Comparison of ENCODE assay signal across 1 cellular context in the genomic region with DNA sequence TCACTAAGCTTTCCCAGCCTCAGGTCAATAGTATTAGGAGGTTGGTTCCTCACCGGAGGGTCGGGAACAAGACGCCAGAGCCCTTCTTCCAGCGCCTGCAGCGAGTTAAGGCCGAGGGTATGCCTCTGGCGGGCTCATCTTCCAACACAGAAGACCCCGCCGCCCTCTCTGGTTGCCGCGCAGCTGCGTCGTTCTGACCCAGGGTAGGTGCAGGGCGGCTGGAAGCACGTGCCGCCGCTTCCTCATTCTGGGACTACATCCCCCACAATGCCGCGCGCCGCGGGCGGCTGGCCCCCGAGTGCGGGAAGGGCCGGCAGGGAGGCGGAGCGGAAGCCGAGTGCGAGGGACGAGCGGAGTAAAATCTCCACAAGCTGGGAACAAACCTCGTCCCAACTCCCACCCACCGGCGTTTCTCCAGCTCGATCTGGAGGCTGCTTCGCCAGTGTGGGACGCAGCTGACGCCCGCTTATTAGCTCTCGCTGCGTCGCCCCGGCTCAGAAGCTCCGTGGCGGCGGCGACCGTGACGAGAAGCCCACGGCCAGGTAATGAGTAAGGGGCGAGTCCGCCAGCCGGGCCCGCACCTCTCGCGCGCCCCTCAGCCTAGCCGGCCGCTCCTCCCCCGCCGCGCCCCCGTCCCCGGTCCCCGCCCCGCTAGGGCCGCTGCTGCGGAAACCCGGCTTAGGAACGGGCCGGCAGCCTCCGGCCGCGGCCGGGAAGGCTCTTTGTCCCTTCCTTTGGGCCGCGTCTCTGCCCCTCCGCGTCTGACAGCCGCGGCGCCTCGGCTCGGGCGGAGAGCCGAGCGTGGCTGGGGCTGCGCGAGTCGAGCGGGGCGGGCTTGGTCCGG.
TF ChIP-seq lines count a peak whose summit lies in the region.

Gene CCDC126, plus strand, starts transcription at position 319 of the 844 bp plus-strand sequence. CDS start 13,934 bp downstream, outside the sequence.

TF ChIP-seq in HEK293, 187 proteins besides CTCF, POLR2A, EP300 and RAD21 (continued from another document and continues in another):
- TF ChIP-seq, protein P1, sequence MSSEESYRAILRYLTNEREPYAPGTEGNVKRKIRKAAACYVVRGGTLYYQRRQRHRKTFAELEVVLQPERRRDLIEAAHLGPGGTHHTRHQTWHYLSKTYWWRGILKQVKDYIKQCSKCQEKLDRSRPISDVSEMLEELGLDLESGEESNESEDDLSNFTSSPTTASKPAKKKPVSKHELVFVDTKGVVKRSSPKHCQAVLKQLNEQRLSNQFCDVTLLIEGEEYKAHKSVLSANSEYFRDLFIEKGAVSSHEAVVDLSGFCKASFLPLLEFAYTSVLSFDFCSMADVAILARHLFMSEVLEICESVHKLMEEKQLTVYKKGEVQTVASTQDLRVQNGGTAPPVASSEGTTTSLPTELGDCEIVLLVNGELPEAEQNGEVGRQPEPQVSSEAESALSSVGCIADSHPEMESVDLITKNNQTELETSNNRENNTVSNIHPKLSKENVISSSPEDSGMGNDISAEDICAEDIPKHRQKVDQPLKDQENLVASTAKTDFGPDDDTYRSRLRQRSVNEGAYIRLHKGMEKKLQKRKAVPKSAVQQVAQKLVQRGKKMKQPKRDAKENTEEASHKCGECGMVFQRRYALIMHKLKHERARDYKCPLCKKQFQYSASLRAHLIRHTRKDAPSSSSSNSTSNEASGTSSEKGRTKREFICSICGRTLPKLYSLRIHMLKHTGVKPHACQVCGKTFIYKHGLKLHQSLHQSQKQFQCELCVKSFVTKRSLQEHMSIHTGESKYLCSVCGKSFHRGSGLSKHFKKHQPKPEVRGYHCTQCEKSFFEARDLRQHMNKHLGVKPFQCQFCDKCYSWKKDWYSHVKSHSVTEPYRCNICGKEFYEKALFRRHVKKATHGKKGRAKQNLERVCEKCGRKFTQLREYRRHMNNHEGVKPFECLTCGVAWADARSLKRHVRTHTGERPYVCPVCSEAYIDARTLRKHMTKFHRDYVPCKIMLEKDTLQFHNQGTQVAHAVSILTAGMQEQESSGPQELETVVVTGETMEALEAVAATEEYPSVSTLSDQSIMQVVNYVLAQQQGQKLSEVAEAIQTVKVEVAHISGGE (tag by site-specific recombination; conservative IDR thresholded peaks at IDR 0.05; ENCODE audit: low read depth), result peak; percentile 80
- no peak for TF ChIP-seq ZBTB10 (tag by site-specific recombination; IDR thresholded peaks at IDR 0.05)
- peak; percentile 93 for TF ChIP-seq KLF10 (tag by site-specific recombination; IDR thresholded peaks at IDR 0.05)
- no peak for TF ChIP-seq PRDM1 (tag by site-specific recombination; IDR thresholded peaks at IDR 0.05)
- no peak for TF ChIP-seq ZSCAN16 (tag by site-specific recombination; IDR thresholded peaks at IDR 0.05)
- peak; percentile 65 for TF ChIP-seq ZBTB48 (tag by site-specific recombination; IDR thresholded peaks at IDR 0.05)
- no peak for TF ChIP-seq ZNF473 (tag by site-specific recombination; IDR thresholded peaks at IDR 0.05)
- TF ChIP-seq ZNF324 (tag by site-specific recombination; IDR thresholded peaks at IDR 0.05), result peak; percentile 57; the same call in 1 of the 2 replicates
- TF ChIP-seq, protein P2, sequence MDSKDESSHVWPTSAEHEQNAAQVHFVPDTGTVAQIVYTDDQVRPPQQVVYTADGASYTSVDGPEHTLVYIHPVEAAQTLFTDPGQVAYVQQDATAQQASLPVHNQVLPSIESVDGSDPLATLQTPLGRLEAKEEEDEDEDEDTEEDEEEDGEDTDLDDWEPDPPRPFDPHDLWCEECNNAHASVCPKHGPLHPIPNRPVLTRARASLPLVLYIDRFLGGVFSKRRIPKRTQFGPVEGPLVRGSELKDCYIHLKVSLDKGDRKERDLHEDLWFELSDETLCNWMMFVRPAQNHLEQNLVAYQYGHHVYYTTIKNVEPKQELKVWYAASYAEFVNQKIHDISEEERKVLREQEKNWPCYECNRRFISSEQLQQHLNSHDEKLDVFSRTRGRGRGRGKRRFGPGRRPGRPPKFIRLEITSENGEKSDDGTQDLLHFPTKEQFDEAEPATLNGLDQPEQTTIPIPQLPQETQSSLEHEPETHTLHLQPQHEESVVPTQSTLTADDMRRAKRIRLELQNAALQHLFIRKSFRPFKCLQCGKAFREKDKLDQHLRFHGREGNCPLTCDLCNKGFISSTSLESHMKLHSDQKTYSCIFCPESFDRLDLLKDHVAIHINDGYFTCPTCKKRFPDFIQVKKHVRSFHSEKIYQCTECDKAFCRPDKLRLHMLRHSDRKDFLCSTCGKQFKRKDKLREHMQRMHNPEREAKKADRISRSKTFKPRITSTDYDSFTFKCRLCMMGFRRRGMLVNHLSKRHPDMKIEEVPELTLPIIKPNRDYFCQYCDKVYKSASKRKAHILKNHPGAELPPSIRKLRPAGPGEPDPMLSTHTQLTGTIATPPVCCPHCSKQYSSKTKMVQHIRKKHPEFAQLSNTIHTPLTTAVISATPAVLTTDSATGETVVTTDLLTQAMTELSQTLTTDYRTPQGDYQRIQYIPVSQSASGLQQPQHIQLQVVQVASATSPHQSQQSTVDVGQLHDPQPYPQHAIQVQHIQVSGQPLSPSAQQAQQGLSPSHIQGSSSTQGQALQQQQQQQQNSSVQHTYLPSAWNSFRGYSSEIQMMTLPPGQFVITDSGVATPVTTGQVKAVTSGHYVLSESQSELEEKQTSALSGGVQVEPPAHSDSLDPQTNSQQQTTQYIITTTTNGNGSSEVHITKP (tag by site-specific recombination; IDR thresholded peaks at IDR 0.05), result 0 out of 2 replicates have a peak, but pooled peaks have one; percentile 29
- peak; percentile 46; the same call in 1 of the 2 replicates for TF ChIP-seq HOXD13 (CRISPR knock-in tag; IDR thresholded peaks at IDR 0.05; ENCODE audit: borderline replicate concordance)
- TF ChIP-seq SP3 (tag by site-specific recombination; IDR thresholded peaks at IDR 0.05), result peak; percentile 86
- no peak for TF ChIP-seq ZNF157 (tag by site-specific recombination; IDR thresholded peaks at IDR 0.05)
- TF ChIP-seq, protein P3, sequence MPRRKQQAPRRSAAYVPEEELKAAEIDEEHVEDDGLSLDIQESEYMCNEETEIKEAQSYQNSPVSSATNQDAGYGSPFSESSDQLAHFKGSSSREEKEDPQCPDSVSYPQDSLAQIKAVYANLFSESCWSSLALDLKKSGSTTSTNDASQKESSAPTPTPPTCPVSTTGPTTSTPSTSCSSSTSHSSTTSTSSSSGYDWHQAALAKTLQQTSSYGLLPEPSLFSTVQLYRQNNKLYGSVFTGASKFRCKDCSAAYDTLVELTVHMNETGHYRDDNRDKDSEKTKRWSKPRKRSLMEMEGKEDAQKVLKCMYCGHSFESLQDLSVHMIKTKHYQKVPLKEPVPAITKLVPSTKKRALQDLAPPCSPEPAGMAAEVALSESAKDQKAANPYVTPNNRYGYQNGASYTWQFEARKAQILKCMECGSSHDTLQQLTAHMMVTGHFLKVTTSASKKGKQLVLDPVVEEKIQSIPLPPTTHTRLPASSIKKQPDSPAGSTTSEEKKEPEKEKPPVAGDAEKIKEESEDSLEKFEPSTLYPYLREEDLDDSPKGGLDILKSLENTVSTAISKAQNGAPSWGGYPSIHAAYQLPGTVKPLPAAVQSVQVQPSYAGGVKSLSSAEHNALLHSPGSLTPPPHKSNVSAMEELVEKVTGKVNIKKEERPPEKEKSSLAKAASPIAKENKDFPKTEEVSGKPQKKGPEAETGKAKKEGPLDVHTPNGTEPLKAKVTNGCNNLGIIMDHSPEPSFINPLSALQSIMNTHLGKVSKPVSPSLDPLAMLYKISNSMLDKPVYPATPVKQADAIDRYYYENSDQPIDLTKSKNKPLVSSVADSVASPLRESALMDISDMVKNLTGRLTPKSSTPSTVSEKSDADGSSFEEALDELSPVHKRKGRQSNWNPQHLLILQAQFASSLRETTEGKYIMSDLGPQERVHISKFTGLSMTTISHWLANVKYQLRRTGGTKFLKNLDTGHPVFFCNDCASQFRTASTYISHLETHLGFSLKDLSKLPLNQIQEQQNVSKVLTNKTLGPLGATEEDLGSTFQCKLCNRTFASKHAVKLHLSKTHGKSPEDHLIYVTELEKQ (tag by site-specific recombination; IDR thresholded peaks at IDR 0.05; ENCODE audit: borderline replicate concordance), result no peak
- TF ChIP-seq, protein P4, sequence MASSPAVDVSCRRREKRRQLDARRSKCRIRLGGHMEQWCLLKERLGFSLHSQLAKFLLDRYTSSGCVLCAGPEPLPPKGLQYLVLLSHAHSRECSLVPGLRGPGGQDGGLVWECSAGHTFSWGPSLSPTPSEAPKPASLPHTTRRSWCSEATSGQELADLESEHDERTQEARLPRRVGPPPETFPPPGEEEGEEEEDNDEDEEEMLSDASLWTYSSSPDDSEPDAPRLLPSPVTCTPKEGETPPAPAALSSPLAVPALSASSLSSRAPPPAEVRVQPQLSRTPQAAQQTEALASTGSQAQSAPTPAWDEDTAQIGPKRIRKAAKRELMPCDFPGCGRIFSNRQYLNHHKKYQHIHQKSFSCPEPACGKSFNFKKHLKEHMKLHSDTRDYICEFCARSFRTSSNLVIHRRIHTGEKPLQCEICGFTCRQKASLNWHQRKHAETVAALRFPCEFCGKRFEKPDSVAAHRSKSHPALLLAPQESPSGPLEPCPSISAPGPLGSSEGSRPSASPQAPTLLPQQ (tag by site-specific recombination; IDR thresholded peaks at IDR 0.05), result peak; percentile 64
- TF ChIP-seq ZNF501 (tag by site-specific recombination; IDR thresholded peaks at IDR 0.05), result no peak
- TF ChIP-seq KLF16 (tag by site-specific recombination; IDR thresholded peaks at IDR 0.05), result peak; percentile 64
- TF ChIP-seq MZF1 (tag by site-specific recombination; IDR thresholded peaks at IDR 0.05; ENCODE audit: borderline replicate concordance), result no peak
- TF ChIP-seq, protein P5, sequence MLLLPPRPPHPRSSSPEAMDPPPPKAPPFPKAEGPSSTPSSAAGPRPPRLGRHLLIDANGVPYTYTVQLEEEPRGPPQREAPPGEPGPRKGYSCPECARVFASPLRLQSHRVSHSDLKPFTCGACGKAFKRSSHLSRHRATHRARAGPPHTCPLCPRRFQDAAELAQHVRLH (tag by site-specific recombination; IDR thresholded peaks at IDR 0.05), result peak; percentile 95
- TF ChIP-seq ZFP69B (tag by site-specific recombination; IDR thresholded peaks at IDR 0.05), result peak; percentile 54; the same call in 1 of the 2 replicates
- no peak for TF ChIP-seq ZNF664 (tag by site-specific recombination; IDR thresholded peaks at IDR 0.05)
- TF ChIP-seq ZBTB17 (tag by site-specific recombination; IDR thresholded peaks at IDR 0.05), result peak; percentile 80
- no peak for TF ChIP-seq ZBTB21 (tag by site-specific recombination; IDR thresholded peaks at IDR 0.05)
- TF ChIP-seq, protein P6, sequence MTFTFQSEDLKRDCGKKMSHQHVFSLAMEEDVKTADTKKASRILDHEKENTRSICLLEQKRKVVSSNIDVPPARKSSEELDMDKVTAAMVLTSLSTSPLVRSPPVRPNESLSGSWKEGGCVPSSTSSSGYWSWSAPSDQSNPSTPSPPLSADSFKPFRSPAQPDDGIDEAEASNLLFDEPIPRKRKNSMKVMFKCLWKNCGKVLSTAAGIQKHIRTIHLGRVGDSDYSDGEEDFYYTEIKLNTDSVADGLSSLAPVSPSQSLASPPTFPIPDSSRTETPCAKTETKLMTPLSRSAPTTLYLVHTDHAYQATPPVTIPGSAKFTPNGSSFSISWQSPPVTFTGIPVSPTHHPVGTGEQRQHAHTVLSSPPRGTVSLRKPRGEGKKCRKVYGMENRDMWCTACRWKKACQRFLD (tag by site-specific recombination; IDR thresholded peaks at IDR 0.05), result no peak
- TF ChIP-seq ZBTB26 (tag by site-specific recombination; optimal IDR thresholded peaks at IDR 0.05), result peak; percentile 87
- no peak for TF ChIP-seq ZNF701 (tag by site-specific recombination; IDR thresholded peaks at IDR 0.05)
- TF ChIP-seq ZFP3 (tag by site-specific recombination; IDR thresholded peaks at IDR 0.05; ENCODE audit: low read depth), result no peak
- TF ChIP-seq ZNF785 (tag by site-specific recombination; IDR thresholded peaks at IDR 0.05), result no peak
- TF ChIP-seq, protein P7, sequence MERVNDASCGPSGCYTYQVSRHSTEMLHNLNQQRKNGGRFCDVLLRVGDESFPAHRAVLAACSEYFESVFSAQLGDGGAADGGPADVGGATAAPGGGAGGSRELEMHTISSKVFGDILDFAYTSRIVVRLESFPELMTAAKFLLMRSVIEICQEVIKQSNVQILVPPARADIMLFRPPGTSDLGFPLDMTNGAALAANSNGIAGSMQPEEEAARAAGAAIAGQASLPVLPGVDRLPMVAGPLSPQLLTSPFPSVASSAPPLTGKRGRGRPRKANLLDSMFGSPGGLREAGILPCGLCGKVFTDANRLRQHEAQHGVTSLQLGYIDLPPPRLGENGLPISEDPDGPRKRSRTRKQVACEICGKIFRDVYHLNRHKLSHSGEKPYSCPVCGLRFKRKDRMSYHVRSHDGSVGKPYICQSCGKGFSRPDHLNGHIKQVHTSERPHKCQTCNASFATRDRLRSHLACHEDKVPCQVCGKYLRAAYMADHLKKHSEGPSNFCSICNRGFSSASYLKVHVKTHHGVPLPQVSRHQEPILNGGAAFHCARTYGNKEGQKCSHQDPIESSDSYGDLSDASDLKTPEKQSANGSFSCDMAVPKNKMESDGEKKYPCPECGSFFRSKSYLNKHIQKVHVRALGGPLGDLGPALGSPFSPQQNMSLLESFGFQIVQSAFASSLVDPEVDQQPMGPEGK (tag by site-specific recombination; IDR thresholded peaks at IDR 0.05), result peak; percentile 80
